Comparison of ENCODE assay signal across 17 cellular contexts in genomic region chr10:2476236-2476814, GRCh38.
"Had no signal": no experiment of that assay in that cellular context is flagged by ENCODE, and none has a peak within 500 bp of the region (broad histone marks: within the 10 kb centered on the region; RNA-seq: fewer than 3 reads in every experiment).

No MANE protein-coding gene starts in this region.

- H3K36me3 Mint-ChIP-seq: activated naive CD8-positive, alpha-beta T cell; naive B cell had no signal

- DNase-seq: activated CD4-positive, alpha-beta T cell treated with anti-CD3 and anti-CD28 coated beads, Interleukin-2, amount 50 U/mL, for 4 hours; activated CD4-positive, CD25-positive, alpha-beta regulatory T cell treated with anti-CD3 and anti-CD28 coated beads, Interleukin-2, amount 50 U/mL, for 72 hours; activated effector memory CD4-positive, alpha-beta T cell treated with Interleukin-2 at 50 U/mL for 16 hours; activated T-cell treated with anti-CD3 and anti-CD28 coated beads, Interleukin-2, amount 50 U/mL, for 24 hours; esophagus squamous epithelium; foreskin keratinocyte; heart left ventricle; left colon; naive B cell; posterior cingulate gyrus; right lobe of liver; stimulated activated CD4-positive, alpha-beta T cell treated with anti-CD3 and anti-CD28 coated beads, Interleukin-2, amount 100 ng/mL, for 24 hours; stimulated activated naive CD8-positive, alpha-beta T cell treated with anti-CD3 and anti-CD28 coated beads, Interleukin-15, Interleukin-2, amounts not matched to agents 100 U/mL and 50 U/mL, for 24 hours; upper lobe of right lung had no signal

- H3K27me3 ChIP-seq: esophagus squamous epithelium, foreskin keratinocyte, heart left ventricle, right lobe of liver, upper lobe of right lung had no signal

- H3K36me3 ChIP-seq: esophagus squamous epithelium, heart left ventricle, right lobe of liver, upper lobe of right lung had no signal

- H3K27me3 Mint-ChIP-seq: activated T-cell treated with anti-CD3 and anti-CD28 coated beads, Interleukin-2, amount 50 U/mL, for 24 hours had no signal

- H3K4me3 Mint-ChIP-seq: activated naive CD8-positive, alpha-beta T cell; activated T-cell treated with anti-CD3 and anti-CD28 coated beads, Interleukin-2, amount 50 U/mL, for 24 hours; naive B cell; T-helper 2 cell treated with Interferon-gamma antibody and Interleukin-4, amounts not matched to agents 5 μg/mL and 100 μg/mL, for 36 hours had no signal

- H3K4me3 ChIP-seq: esophagus squamous epithelium, heart left ventricle, lung, right lobe of liver, upper lobe of right lung had no signal

- H3K4me1 Mint-ChIP-seq: naive B cell had no signal

- H3K27ac Mint-ChIP-seq: activated naive CD8-positive, alpha-beta T cell; activated T-cell treated with anti-CD3 and anti-CD28 coated beads, Interleukin-2, amount 50 U/mL, for 24 hours; T-helper 2 cell treated with Interferon-gamma antibody and Interleukin-4, amounts not matched to agents 5 μg/mL and 100 μg/mL, for 36 hours had no signal

- ATAC-seq: foreskin keratinocyte; heart left ventricle; left colon; right lobe of liver; stimulated activated naive CD8-positive, alpha-beta T cell treated with anti-CD3 and anti-CD28 coated beads, Interleukin-15, Interleukin-2, amounts not matched to agents 100 U/mL and 50 U/mL, for 24 hours; upper lobe of right lung had no signal

- H3K9me3 ChIP-seq: esophagus squamous epithelium, right lobe of liver, upper lobe of right lung had no signal

- H3K4me1 ChIP-seq: esophagus squamous epithelium, foreskin keratinocyte, heart left ventricle, right lobe of liver, upper lobe of right lung had no signal

- H3K27ac ChIP-seq: esophagus squamous epithelium, foreskin keratinocyte, heart left ventricle, right lobe of liver, upper lobe of right lung had no signal
